ENCODE assay signal across 19 cellular contexts in genomic region chr1:203403586-203403985, GRCh38. TPM values are rescaled to one million over a fixed set of nuclear protein-coding genes. Genes with fewer than 3 reads are reported as not detected.
DNase-seq lines count a peak whose midpoint lies in the region; ATAC-seq and TF ChIP-seq lines count a peak whose summit lies in the region.
"Had no signal": no experiment of that assay in that cellular context is flagged by ENCODE, and none has a peak within 500 bp of the region (broad histone marks: within the 10 kb centered on the region; RNA-seq: fewer than 3 reads in every experiment).

No MANE protein-coding gene starts in this region.

- no peaks in the 10 kb centered on the region for H3K36me3 Mint-ChIP-seq in natural killer cell

- H3K27me3 Mint-ChIP-seq in natural killer cell (ENCODE audit: low read depth in 2 of 2): peaks cover 16 to 25% of the 10 kb centered on the region in 2 donors

- in situ Hi-C loops in transverse colon (cut with MboI; ENCODE audit: low pct_ligation_motif_present in 1 of 4, low pct_unique_long_range_greater_than_20kb in 1 of 4, low sequenced_read_pairs in 3 of 4): no loop called here

- H3K4me3 ChIP-seq in SJSA1: no peak overlapping the region
- H3K4me3 ChIP-seq in esophagus (ENCODE audit: low read depth in 1 of 2, low read length in 2 of 2): no peak overlapping the region
- H3K4me3 ChIP-seq in ovary: no peak overlapping the region
- H3K4me3 ChIP-seq in transverse colon: no peak overlapping the region
- H3K4me3 ChIP-seq: BLaER1, HAP-1, SK-N-MC had no signal

- ATAC-seq in natural killer cell (no peak), HG03097 (IDR thresholded peaks at IDR 0.05; ENCODE audit: low FRiP score, unreplicated experiment) (no peak), GM18858 (IDR thresholded peaks at IDR 0.05; ENCODE audit: unreplicated experiment) (no peak)
- ATAC-seq: stimulated activated naive CD8-positive, alpha-beta T cell treated with anti-CD3 and anti-CD28 coated beads, Interleukin-15, amount 100 ng/mL, for 72 hours had no signal

- TF ChIP-seq EP300 in ovary (IDR thresholded peaks at IDR 0.05) (no peak), transverse colon (IDR thresholded peaks at IDR 0.05; ENCODE audit: low read depth) (no peak)

- 59 to 83% methylated on average over 5 of the region's 5 CpGs for WGBS in esophagus, 2 donors
- WGBS in ovary, 3 donors: 81 to 91% (median 82%) methylated on average over 5 of the region's 5 CpGs
- WGBS in transverse colon (ENCODE audit: low coverage in 1 of 2), 2 donors: 49 to 80% methylated on average over 2 to 5 of the region's 5 CpGs

- H3K9me3 ChIP-seq in SJSA1 (replicated peaks) (no peaks in the 10 kb centered on the region), esophagus (ENCODE audit: control insufficient read depth in 2 of 2, insufficient read depth in 1 of 2, low read depth in 1 of 2, low read length in 1 of 2) (no peaks in the 10 kb centered on the region), ovary (no peaks in the 10 kb centered on the region), transverse colon (no peaks in the 10 kb centered on the region)
- H3K9me3 ChIP-seq: BLaER1, HAP-1 had no signal

- H3K27me3 ChIP-seq in SJSA1 (replicated peaks): no peaks in the 10 kb centered on the region
- H3K27me3 ChIP-seq in esophagus (ENCODE audit: control insufficient read depth in 1 of 2, insufficient read depth in 2 of 2, low read length in 2 of 2): no peaks in the 10 kb centered on the region
- H3K27me3 ChIP-seq in ovary: no peaks in the 10 kb centered on the region
- no peaks in the 10 kb centered on the region for H3K27me3 ChIP-seq in transverse colon
- H3K27me3 ChIP-seq: BLaER1 had no signal

- no peak overlapping the region for H3K27ac Mint-ChIP-seq in natural killer cell
- H3K27ac Mint-ChIP-seq: activated CD4-positive, alpha-beta T cell treated with anti-CD3 and anti-CD28 coated beads, Interleukin-2, amount 10 ng/mL, durations not matched to agents 24 days and 14 days; stimulated activated naive CD8-positive, alpha-beta T cell treated with anti-CD3 and anti-CD28 coated beads, Interleukin-15, amount 100 ng/mL, for 72 hours had no signal

- H3K27ac ChIP-seq in SJSA1 (peak overlapping the region; percentile 48; the same call in 1 of the 2 replicates), esophagus (ENCODE audit: low read depth in 2 of 2, low read length in 1 of 2) (peak overlapping the region; percentile 40 to 53), ovary (peak overlapping the region; percentile 11 to 83), transverse colon (peak overlapping the region; percentile 69 to 76 (median 70))
- H3K27ac ChIP-seq: BLaER1, parathyroid adenoma, SK-N-MC had no signal

- H3K4me3 Mint-ChIP-seq in natural killer cell: no peak overlapping the region
- H3K4me3 Mint-ChIP-seq: activated CD4-positive, alpha-beta T cell treated with anti-CD3 and anti-CD28 coated beads, Interleukin-2, amount 10 ng/mL, durations not matched to agents 24 days and 14 days; stimulated activated naive CD8-positive, alpha-beta T cell treated with anti-CD3 and anti-CD28 coated beads, Interleukin-15, amount 100 ng/mL, for 72 hours had no signal

- H3K36me3 ChIP-seq in SJSA1 (no peaks in the 10 kb centered on the region), esophagus (ENCODE audit: control insufficient read depth in 2 of 2, insufficient read depth in 2 of 2, low read length in 1 of 2) (no peaks in the 10 kb centered on the region), ovary (no peaks in the 10 kb centered on the region), transverse colon (no peaks in the 10 kb centered on the region)
- H3K36me3 ChIP-seq: BLaER1, HAP-1 had no signal

- DNase-seq in SJSA1 (ENCODE audit: low read depth in 1 of 2, low spot score in 2 of 2) (no peak), ovary (peak in 1 of 5 donors; percentile 12), transverse colon (no peak), natural killer cell (no peak)
- DNase-seq: activated CD4-positive, alpha-beta T cell treated with anti-CD3 and anti-CD28 coated beads, Interleukin-2, amount 10 ng/mL, durations not matched to agents 24 days and 14 days; erythroblast; hippocampal formation; kidney glomerular epithelial cell; NCI-H1694 treated with DMSO at 0.1 percent for 48 hours; NCI-H510A treated with DMSO at 0.1 percent for 48 hours; stimulated activated naive CD8-positive, alpha-beta T cell treated with anti-CD3 and anti-CD28 coated beads, Interleukin-15, amount 100 ng/mL, for 72 hours had no signal

- no peak for TF ChIP-seq POLR2A in ovary (IDR thresholded peaks at IDR 0.05)
- TF ChIP-seq POLR2A in transverse colon (IDR thresholded peaks at IDR 0.05): no peak

- intact Hi-C loops in ovary (cut with DNase I) (no loop called here), transverse colon (cut with DNase I; ENCODE audit: low total_unique reads) (no loop called here), natural killer cell (cut with micrococcal nuclease) (no loop called here)

- no peaks in the 10 kb centered on the region for H3K9me3 Mint-ChIP-seq in natural killer cell
- H3K9me3 Mint-ChIP-seq: activated CD4-positive, alpha-beta T cell treated with anti-CD3 and anti-CD28 coated beads, Interleukin-2, amount 10 ng/mL, durations not matched to agents 24 days and 14 days; stimulated activated naive CD8-positive, alpha-beta T cell treated with anti-CD3 and anti-CD28 coated beads, Interleukin-15, amount 100 ng/mL, for 72 hours had no signal

- TF ChIP-seq CTCF in ovary (IDR thresholded peaks at IDR 0.05): no peak
- TF ChIP-seq CTCF in transverse colon (IDR thresholded peaks at IDR 0.05): no peak
- no peak for TF ChIP-seq CTCF in natural killer cell (IDR thresholded peaks at IDR 0.05)

- H3K4me1 ChIP-seq in SJSA1 (replicated peaks) (peaks cover 26% of the 10 kb centered on the region), esophagus (ENCODE audit: control insufficient read depth in 2 of 2, insufficient read depth in 2 of 2, low read length in 1 of 2) (peaks cover 3% of the 10 kb centered on the region in 2 donors), ovary (ENCODE audit: insufficient read depth) (peaks cover 24% of the 10 kb centered on the region), transverse colon (peaks cover 23 to 43% (median 29%) of the 10 kb centered on the region in 4 donors)
- H3K4me1 ChIP-seq: parathyroid adenoma had no signal

- no peaks in the 10 kb centered on the region for H3K4me1 Mint-ChIP-seq in natural killer cell
- H3K4me1 Mint-ChIP-seq: activated CD4-positive, alpha-beta T cell treated with anti-CD3 and anti-CD28 coated beads, Interleukin-2, amount 10 ng/mL, durations not matched to agents 24 days and 14 days; stimulated activated naive CD8-positive, alpha-beta T cell treated with anti-CD3 and anti-CD28 coated beads, Interleukin-15, amount 100 ng/mL, for 72 hours had no signal

RNA-seq across cellular contexts. Expression of gene FMOD, which starts 52.7 kb away (rescaled TPM):
- total RNA-seq in SJSA1 (2014; rRNA removed; shearing (Covaris generic)): 0.66 and 0.87 TPM in 2 replicates
- 1 to 10 TPM; 1.7 to 4.4 TPM for polyA plus RNA-seq in esophagus
- 100 to 1,000 TPM; 110 to 158 (median 137) TPM for total RNA-seq in ovary
- 100 to 1,000 TPM; 116 to 175 TPM for polyA plus RNA-seq in ovary
- 10 to 100 TPM; 13.5 to 44.0 (median 17.8) TPM for total RNA-seq in transverse colon
- total RNA-seq in natural killer cell: not detected
- total RNA-seq: HT1080 had no signal
